24 cellular contexts compared by ENCODE assay signal in genomic region chr2:185145316-185146121, GRCh38.
DNase-seq lines count a peak whose midpoint lies in the region; ATAC-seq and TF ChIP-seq lines count a peak whose summit lies in the region.
"Had no signal": no experiment of that assay in that cellular context is flagged by ENCODE, and none has a peak within 500 bp of the region (broad histone marks: within the 10 kb centered on the region; RNA-seq: fewer than 3 reads in every experiment).

No MANE protein-coding gene starts in this region.

- H3K27ac ChIP-seq in neural progenitor cell, result no peak overlapping the region
- H3K27ac ChIP-seq: esophagus muscularis mucosa, parathyroid adenoma, transverse colon had no signal

- H3K9me3 ChIP-seq in neural progenitor cell (ENCODE audit: low read depth), result no peaks in the 10 kb centered on the region
- H3K9me3 ChIP-seq: Caco-2, esophagus muscularis mucosa, transverse colon had no signal

- no peak for ATAC-seq in activated T-cell treated with anti-CD3 and anti-CD28 coated beads, Interleukin-2, amount 50 U/mL, for 4 hours
- ATAC-seq: natural killer cell; PC-3; stimulated activated naive CD8-positive, alpha-beta T cell treated with anti-CD3 and anti-CD28 coated beads, Interleukin-15, amount 100 ng/mL, for 72 hours had no signal

- H3K27me3 Mint-ChIP-seq in neural progenitor cell (ENCODE audit: insufficient read depth, low read depth), result peaks cover 2% of the 10 kb centered on the region
- H3K27me3 Mint-ChIP-seq in activated T-cell treated with anti-CD3 and anti-CD28 coated beads, Interleukin-2, amount 50 U/mL, for 4 hours (ENCODE audit: low read depth), result no peaks in the 10 kb centered on the region
- H3K27me3 Mint-ChIP-seq: activated CD4-positive, alpha-beta T cell treated with anti-CD3 and anti-CD28 coated beads, Interleukin-2, amount 10 ng/mL, durations not matched to agents 24 days and 14 days; B cell; memory B cell; stimulated activated naive CD8-positive, alpha-beta T cell treated with anti-CD3 and anti-CD28 coated beads, Interleukin-15, amount 100 ng/mL, for 72 hours had no signal

- H4K20me1 ChIP-seq in neural progenitor cell (ENCODE audit: low read depth), result no peaks in the 10 kb centered on the region

- H3K4me1 Mint-ChIP-seq in neural progenitor cell, result no peaks in the 10 kb centered on the region
- no peaks in the 10 kb centered on the region for H3K4me1 Mint-ChIP-seq in activated T-cell treated with anti-CD3 and anti-CD28 coated beads, Interleukin-2, amount 50 U/mL, for 4 hours (ENCODE audit: low read depth)
- H3K4me1 Mint-ChIP-seq: activated CD4-positive, alpha-beta T cell treated with anti-CD3 and anti-CD28 coated beads, Interleukin-2, amount 10 ng/mL, durations not matched to agents 24 days and 14 days; B cell; memory B cell; natural killer cell; stimulated activated naive CD8-positive, alpha-beta T cell treated with anti-CD3 and anti-CD28 coated beads, Interleukin-15, amount 100 ng/mL, for 72 hours had no signal

- no peak overlapping the region for H3K4me3 Mint-ChIP-seq in neural progenitor cell
- no peak overlapping the region for H3K4me3 Mint-ChIP-seq in activated T-cell treated with anti-CD3 and anti-CD28 coated beads, Interleukin-2, amount 50 U/mL, for 4 hours
- H3K4me3 Mint-ChIP-seq: activated CD4-positive, alpha-beta T cell treated with anti-CD3 and anti-CD28 coated beads, Interleukin-2, amount 10 ng/mL, durations not matched to agents 24 days and 14 days; B cell; memory B cell; natural killer cell; stimulated activated naive CD8-positive, alpha-beta T cell treated with anti-CD3 and anti-CD28 coated beads, Interleukin-15, amount 100 ng/mL, for 72 hours had no signal

- no peak overlapping the region for H3K4me2 ChIP-seq in neural progenitor cell

- H3K9ac ChIP-seq in neural progenitor cell, result no peak overlapping the region
- H3K9ac ChIP-seq: parathyroid adenoma had no signal

- H3K9me3 Mint-ChIP-seq in neural progenitor cell, result no peaks in the 10 kb centered on the region
- peaks cover 3% of the 10 kb centered on the region for H3K9me3 Mint-ChIP-seq in activated T-cell treated with anti-CD3 and anti-CD28 coated beads, Interleukin-2, amount 50 U/mL, for 4 hours
- H3K9me3 Mint-ChIP-seq: activated CD4-positive, alpha-beta T cell treated with anti-CD3 and anti-CD28 coated beads, Interleukin-2, amount 10 ng/mL, durations not matched to agents 24 days and 14 days had no signal

- no peak for TF ChIP-seq CTCF in neural progenitor cell (IDR thresholded peaks at IDR 0.05)

- DNase-seq in DMS53 (lab: John Stamatoyannopoulos, UW) (peak; percentile 42), DMS53 treated with DMSO at 0.1 percent for 48 hours (lab: John Stamatoyannopoulos, UW; ENCODE audit: unreplicated experiment) (no peak), NCI-H2029 (lab: John Stamatoyannopoulos, UW) (peak; percentile 69), SHP77 (lab: John Stamatoyannopoulos, UW) (peak; percentile 83 to 85), neural progenitor cell (ENCODE audit: low spot score) (no peak), CD1c-positive myeloid dendritic cell (ENCODE audit: extremely low spot score) (no peak), NOMO-1 treated with DMSO at 0.1 percent for 48 hours (lab: John Stamatoyannopoulos, UW; ENCODE audit: unreplicated experiment) (no peak)
- no peak for DNase-seq in activated T-cell treated with anti-CD3 and anti-CD28 coated beads, Interleukin-2, amount 50 U/mL, for 4 hours
- DNase-seq: 8988T; activated CD4-positive, alpha-beta T cell treated with anti-CD3 and anti-CD28 coated beads, Interleukin-2, amount 10 ng/mL, durations not matched to agents 24 days and 14 days; activated CD8-positive, alpha-beta memory T cell treated with anti-CD3 and anti-CD28 coated beads, Interleukin-2, amount 50 U/mL, for 4 hours; activated effector memory CD4-positive, alpha-beta T cell treated with Interleukin-2 at 50 U/mL for 16 hours; effector memory CD4-positive, alpha-beta T cell; HCEC 1CT; natural killer cell; NCI-H526 treated with DMSO at 0.1 percent for 48 hours; PC-3; stimulated activated naive CD8-positive, alpha-beta T cell treated with anti-CD3 and anti-CD28 coated beads, Interleukin-15, amount 100 ng/mL, for 72 hours; transverse colon had no signal

- no peaks in the 10 kb centered on the region for H3K27me3 ChIP-seq in neural progenitor cell
- H3K27me3 ChIP-seq: esophagus muscularis mucosa, transverse colon had no signal

- peak overlapping the region; percentile 34 for H2AFZ ChIP-seq in neural progenitor cell (replicated peaks)
- H2AFZ ChIP-seq: parathyroid adenoma had no signal

- no peaks in the 10 kb centered on the region for H3K4me1 ChIP-seq in neural progenitor cell
- H3K4me1 ChIP-seq: Caco-2, esophagus muscularis mucosa, parathyroid adenoma, transverse colon had no signal

- H3K36me3 ChIP-seq in neural progenitor cell, result no peaks in the 10 kb centered on the region
- H3K36me3 ChIP-seq: esophagus muscularis mucosa, transverse colon had no signal

- no peaks in the 10 kb centered on the region for H3K36me3 Mint-ChIP-seq in neural progenitor cell
- H3K36me3 Mint-ChIP-seq in activated T-cell treated with anti-CD3 and anti-CD28 coated beads, Interleukin-2, amount 50 U/mL, for 4 hours (ENCODE audit: insufficient read depth), result no peaks in the 10 kb centered on the region
- H3K36me3 Mint-ChIP-seq: memory B cell, natural killer cell had no signal

- no peak overlapping the region for H3K27ac Mint-ChIP-seq in neural progenitor cell
- H3K27ac Mint-ChIP-seq: activated CD4-positive, alpha-beta T cell treated with anti-CD3 and anti-CD28 coated beads, Interleukin-2, amount 10 ng/mL, durations not matched to agents 24 days and 14 days; B cell; memory B cell; natural killer cell; stimulated activated naive CD8-positive, alpha-beta T cell treated with anti-CD3 and anti-CD28 coated beads, Interleukin-15, amount 100 ng/mL, for 72 hours had no signal

- H3K79me2 ChIP-seq in neural progenitor cell (ENCODE audit: low read depth), result no peaks in the 10 kb centered on the region
- H3K79me2 ChIP-seq: parathyroid adenoma had no signal

- no peak overlapping the region for H3K4me3 ChIP-seq in neural progenitor cell
- H3K4me3 ChIP-seq: esophagus muscularis mucosa, transverse colon had no signal

- H3F3A ChIP-seq in neural progenitor cell (ENCODE audit: low read depth), result no peaks in the 10 kb centered on the region

Comparison
In these comparisons a context has a peak if more than half of its experiments do, and no peak if none do; other contexts are left out.
1. DNase-seq: peak in DMS53 (single experiment), NCI-H2029 (single experiment) and SHP77 (2 of 2); none in DMS53 treated with DMSO at 0.1 percent for 48 hours (single experiment), neural progenitor cell (single experiment), CD1c-positive myeloid dendritic cell (single experiment), NOMO-1 treated with DMSO at 0.1 percent for 48 hours (single experiment) and activated T-cell treated with anti-CD3 and anti-CD28 coated beads, Interleukin-2, amount 50 U/mL, for 4 hours (single experiment).